In the genomic region with DNA sequence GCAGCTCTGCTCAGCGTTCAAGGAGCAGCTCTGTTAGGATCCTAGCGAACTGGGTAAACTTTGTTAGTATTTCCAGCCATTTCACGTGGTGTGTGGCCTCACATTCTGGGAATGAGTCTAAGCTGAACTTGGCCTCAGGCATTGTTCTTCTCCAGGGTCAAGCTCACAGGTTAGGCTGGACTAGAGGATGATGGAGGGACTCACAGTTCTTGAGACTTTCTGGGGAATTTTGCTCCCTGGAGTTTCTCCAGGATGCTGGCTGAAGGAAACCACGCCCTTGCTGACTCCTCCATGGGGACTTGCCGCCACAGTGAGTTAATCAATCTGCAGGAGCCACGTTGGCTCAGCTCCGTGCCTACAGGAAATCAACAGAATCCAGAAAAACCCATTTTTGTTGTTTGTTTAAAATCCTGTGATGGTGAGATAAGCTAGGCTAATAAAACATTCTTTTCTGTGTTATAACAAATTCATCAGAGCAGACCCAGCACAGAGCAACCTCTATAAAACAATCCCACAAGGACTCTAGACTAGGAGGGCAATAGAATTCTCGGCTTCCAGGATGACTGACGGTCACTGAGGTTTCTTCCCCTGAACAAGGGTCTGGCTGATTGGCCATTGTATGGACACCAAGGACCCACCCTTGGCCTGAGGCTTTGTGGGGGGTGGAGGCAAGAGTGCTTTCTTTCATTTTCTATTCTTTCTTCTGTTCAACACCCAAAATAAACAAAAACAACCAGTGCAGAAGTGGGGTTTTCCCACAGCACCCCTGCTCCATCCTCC, we compare ENCODE assay signal across 12 cellular contexts. TPM values are rescaled to one million over a fixed set of nuclear protein-coding genes. Genes with fewer than 3 reads are reported as not detected.
DNase-seq lines count a peak whose midpoint lies in the region; ATAC-seq and TF ChIP-seq lines count a peak whose summit lies in the region.
"Had no signal": no experiment of that assay in that cellular context is flagged by ENCODE, and none has a peak within 500 bp of the region (broad histone marks: within the 10 kb centered on the region; RNA-seq: fewer than 3 reads in every experiment).

No MANE protein-coding gene starts in this region.

- peaks cover 22% of the 10 kb centered on the region for H3K9me3 Mint-ChIP-seq in mesothelial cell of epicardium
- peaks cover 8 to 13% of the 10 kb centered on the region in 2 donors for H3K9me3 Mint-ChIP-seq in activated naive CD4-positive, alpha-beta T cell treated with anti-CD3 and anti-CD28 coated beads, Interleukin-2, amount 50 U/mL, for 72 hours

- CTCF ChIA-PET in PC-9 (lab: Charles Lee), result no interaction called here

- H3K4me2 ChIP-seq in PC-9, result peak overlapping the region; percentile 32

- H3K36me3 ChIP-seq in PC-9 (ENCODE audit: low read depth), result no peaks in the 10 kb centered on the region
- H3K36me3 ChIP-seq: brain microvascular endothelial cell, ovary had no signal

- DNase-seq in AG08395 (ENCODE audit: low spot score) (peak; percentile 83), PC-9 (peak in 1 of 2 experiments; percentile 41), epithelial cell of esophagus (ENCODE audit: low read depth) (peak; percentile 37), mesothelial cell of epicardium (ENCODE audit: low spot score in 2 of 2, unreplicated experiment in 2 of 2) (no peak), cortex of kidney (lab: John Stamatoyannopoulos, UW) (no peak)
- DNase-seq in activated naive CD4-positive, alpha-beta T cell treated with anti-CD3 and anti-CD28 coated beads, Interleukin-2, amount 50 U/mL, for 72 hours (ENCODE audit: low spot score in 2 of 2), result no peak
- DNase-seq in stimulated activated CD4-positive, alpha-beta T cell treated with anti-CD3 and anti-CD28 coated beads, Interleukin-15, amount 100 ng/mL, for 24 hours, result no peak
- DNase-seq: activated CD8-positive, alpha-beta T cell treated with anti-CD3 and anti-CD28 coated beads for 36 hours; brain microvascular endothelial cell; NCI-H2029; ovary had no signal

- no peaks in the 10 kb centered on the region for H3K9me2 ChIP-seq in PC-9 (ENCODE audit: insufficient read depth)

- H3K4me1 Mint-ChIP-seq in mesothelial cell of epicardium, result peaks cover 18% of the 10 kb centered on the region

- no peak overlapping the region for H3K27ac ChIP-seq in PC-9
- H3K27ac ChIP-seq: brain microvascular endothelial cell, ovary had no signal

- TF ChIP-seq CTCF in PC-9 (conservative IDR thresholded peaks at IDR 0.05) (no peak), epithelial cell of esophagus (IDR thresholded peaks at IDR 0.05; ENCODE audit: insufficient read depth, low read depth, low read length, missing control alignments) (no peak), mesothelial cell of epicardium (IDR thresholded peaks at IDR 0.05; ENCODE audit: unreplicated experiment) (no peak)

- intact Hi-C loops in PC-9 (cut with micrococcal nuclease; ENCODE audit: unreplicated experiment), result no loop called here

- peaks cover 12% of the 10 kb centered on the region; the same call in 1 of the 2 replicates for H3K27me3 ChIP-seq in PC-9 (ENCODE audit: insufficient read depth, low read depth)
- H3K27me3 ChIP-seq: brain microvascular endothelial cell, ovary had no signal

- peaks cover 2% of the 10 kb centered on the region for H3K27me3 Mint-ChIP-seq in mesothelial cell of epicardium (ENCODE audit: low read depth)

- POLR2A ChIA-PET in PC-9 (lab: Charles Lee; ENCODE audit: unreplicated experiment), result no interaction called here

- H2AFZ ChIP-seq in PC-9, result no peak overlapping the region

- H3K4me3 ChIP-seq in PC-9, result no peak overlapping the region
- no peak overlapping the region for H3K4me3 ChIP-seq in epithelial cell of esophagus (ENCODE audit: low read length)
- H3K4me3 ChIP-seq: ovary had no signal

- H3F3A ChIP-seq in PC-9 (ENCODE audit: insufficient read depth, low read depth), result peaks cover 10% of the 10 kb centered on the region; the same call in 1 of the 2 replicates

- H3K9me3 ChIP-seq in PC-9 (ENCODE audit: insufficient read depth, low read depth), result no peaks in the 10 kb centered on the region
- H3K9me3 ChIP-seq: ovary had no signal

- ATAC-seq in activated naive CD4-positive, alpha-beta T cell treated with anti-CD3 and anti-CD28 coated beads, Interleukin-2, amount 50 U/mL, for 72 hours, result no peak
- ATAC-seq in GM21576 (IDR thresholded peaks at IDR 0.05; ENCODE audit: unreplicated experiment), result no peak
- ATAC-seq: activated CD8-positive, alpha-beta T cell treated with anti-CD3 and anti-CD28 coated beads for 36 hours had no signal

- no peaks in the 10 kb centered on the region for H3K79me2 ChIP-seq in PC-9 (ENCODE audit: low read depth)

- peaks cover 4% of the 10 kb centered on the region for H3K36me3 Mint-ChIP-seq in mesothelial cell of epicardium
- peaks cover 0 to 16% of the 10 kb centered on the region in 2 donors for H3K36me3 Mint-ChIP-seq in activated naive CD4-positive, alpha-beta T cell treated with anti-CD3 and anti-CD28 coated beads, Interleukin-2, amount 50 U/mL, for 72 hours

- H3K27ac Mint-ChIP-seq in mesothelial cell of epicardium, result peak overlapping the region; percentile 61
- no peak overlapping the region for H3K27ac Mint-ChIP-seq in activated naive CD4-positive, alpha-beta T cell treated with anti-CD3 and anti-CD28 coated beads, Interleukin-2, amount 50 U/mL, for 72 hours
- H3K27ac Mint-ChIP-seq: activated CD8-positive, alpha-beta T cell treated with anti-CD3 and anti-CD28 coated beads for 36 hours had no signal

- H3K4me3 Mint-ChIP-seq in mesothelial cell of epicardium, result no peak overlapping the region
- H3K4me3 Mint-ChIP-seq: activated CD8-positive, alpha-beta T cell treated with anti-CD3 and anti-CD28 coated beads for 36 hours had no signal

- H3K4me1 ChIP-seq in PC-9 (replicated peaks; ENCODE audit: insufficient read depth), result peaks cover 19% of the 10 kb centered on the region

- H4K20me1 ChIP-seq in PC-9 (ENCODE audit: insufficient read depth), result no peaks in the 10 kb centered on the region

- no TSS peak for BruUV-seq in PC-9 (replicated peaks; lab: Mats Ljungman, UMichigan)

RNA-seq across cellular contexts. Expression of a gene that starts 12.6 kb away (rescaled TPM):
- total RNA-seq in PC-9 (2021), result not detected in 2 replicates
- 0.40 to 0.75 TPM (median 0.41 TPM) in 3 replicates for total RNA-seq in mesothelial cell of epicardium
- total RNA-seq in activated naive CD4-positive, alpha-beta T cell treated with anti-CD3 and anti-CD28 coated beads, Interleukin-2, amount 50 U/mL, for 72 hours, result under 1 TPM in 1 of 2 donors, not detected in 1; 0.32 TPM
- total RNA-seq: activated CD8-positive, alpha-beta T cell treated with anti-CD3 and anti-CD28 coated beads for 36 hours had no signal

RNA-seq across cellular contexts. Expression of a gene that starts 50.7 kb away (rescaled TPM):
- total RNA-seq in PC-9 (2021) (8.7 and 13.4 TPM in 2 replicates), mesothelial cell of epicardium (22.1 to 24.9 TPM (median 23.1 TPM) in 3 replicates)
- total RNA-seq in activated naive CD4-positive, alpha-beta T cell treated with anti-CD3 and anti-CD28 coated beads, Interleukin-2, amount 50 U/mL, for 72 hours, result 10 to 100 TPM; 16.5 to 22.1 TPM

RNA-seq across cellular contexts. Expression of a gene that starts 50.8 kb away (rescaled TPM):
- 161 and 183 TPM in 2 replicates for total RNA-seq in PC-9 (2021)
- total RNA-seq in mesothelial cell of epicardium, result 195 to 198 TPM (median 197 TPM) in 3 replicates
- total RNA-seq in activated naive CD4-positive, alpha-beta T cell treated with anti-CD3 and anti-CD28 coated beads, Interleukin-2, amount 50 U/mL, for 72 hours, result 100 to 1,000 TPM; 125 to 133 TPM

Comparison
In these comparisons a context has a peak if more than half of its experiments do, and no peak if none do; other contexts are left out.
1. DNase-seq: peak in AG08395 (single experiment) and epithelial cell of esophagus (single experiment); none in mesothelial cell of epicardium (0 of 2), activated naive CD4-positive, alpha-beta T cell treated with anti-CD3 and anti-CD28 coated beads, Interleukin-2, amount 50 U/mL, for 72 hours (0 of 2), stimulated activated CD4-positive, alpha-beta T cell treated with anti-CD3 and anti-CD28 coated beads, Interleukin-15, amount 100 ng/mL, for 24 hours (single experiment) and cortex of kidney (single experiment).